In the genomic region with DNA sequence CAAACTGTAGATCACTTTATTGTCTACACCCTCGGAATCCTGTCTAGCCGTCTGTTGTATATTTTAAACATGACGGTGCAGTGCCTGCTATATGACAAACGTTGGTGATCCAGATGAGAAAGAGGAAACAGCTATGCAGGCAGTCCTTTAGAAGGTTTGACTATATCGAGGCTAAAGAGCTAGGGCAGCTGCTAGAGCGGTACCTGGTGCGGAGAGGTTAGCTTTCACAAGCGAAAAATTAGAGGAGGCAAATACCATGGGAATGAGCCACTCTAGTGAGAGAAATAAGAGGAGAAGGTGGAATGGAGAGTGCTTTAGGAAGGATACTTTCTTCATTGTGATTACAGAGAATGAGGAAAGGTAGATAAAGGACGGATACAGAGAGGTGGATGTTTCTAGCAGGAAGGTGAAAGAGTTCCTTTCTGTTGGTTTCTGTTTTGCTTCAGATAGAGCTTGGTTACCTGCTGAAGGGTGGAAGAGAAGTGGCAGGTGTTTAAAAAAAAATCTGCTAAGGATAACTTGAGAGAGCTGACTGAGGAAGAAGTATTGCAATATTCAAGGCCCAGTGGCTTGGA, we compare ENCODE assay signal across 8 cellular contexts. TPM values are rescaled to one million over a fixed set of nuclear protein-coding genes. Genes with fewer than 3 reads are reported as not detected.
DNase-seq lines count a peak whose midpoint lies in the region; ATAC-seq and TF ChIP-seq lines count a peak whose summit lies in the region.

No MANE protein-coding gene starts in this region.

- H3K4me3 ChIP-seq in right atrium auricular region = peak overlapping the region; percentile 88 to 89
- peak overlapping the region; percentile 88 to 92 (median 89) for H3K4me3 ChIP-seq in liver (ENCODE audit: low read depth in 1 of 3, low read length in 3 of 3)
- peak overlapping the region; percentile 96 for H3K4me3 ChIP-seq in thoracic aorta

- H3K9me3 ChIP-seq in right atrium auricular region = no peaks in the 10 kb centered on the region
- no peaks in the 10 kb centered on the region for H3K9me3 ChIP-seq in liver (ENCODE audit: control insufficient read depth in 4 of 4, low read length in 3 of 4)
- H3K9me3 ChIP-seq in thoracic aorta = no peaks in the 10 kb centered on the region

- ATAC-seq in Right ventricle myocardium superior (ENCODE audit: poor library complexity) (no peak), thoracic aorta (ENCODE audit: insufficient number of reproducible peaks, low FRiP score, low read depth) (no peak), GM19328 (IDR thresholded peaks at IDR 0.05; ENCODE audit: unreplicated experiment) (no peak), HG03432 (IDR thresholded peaks at IDR 0.05; ENCODE audit: unreplicated experiment) (no peak)

- peaks cover 44% of the 10 kb centered on the region for H3K4me1 Mint-ChIP-seq in brain

- peak overlapping the region; percentile 67 to 97 (median 94) for H3K27ac Mint-ChIP-seq in brain

- peak overlapping the region; percentile 99 to 100 for H3K27ac ChIP-seq in right atrium auricular region
- H3K27ac ChIP-seq in liver (ENCODE audit: low read depth in 1 of 2, low read length in 2 of 2) = peak overlapping the region; percentile 93 to 100
- peak overlapping the region; percentile 94 to 99 for H3K27ac ChIP-seq in thoracic aorta

- H3K36me3 ChIP-seq in right atrium auricular region (no peaks in the 10 kb centered on the region), liver (ENCODE audit: control insufficient read depth in 4 of 4, insufficient read depth in 3 of 4, low read depth in 1 of 4, low read length in 3 of 4) (no peaks in the 10 kb centered on the region), thoracic aorta (no peaks in the 10 kb centered on the region)

- H3K27me3 Mint-ChIP-seq in brain = peaks cover 7% of the 10 kb centered on the region

- peak overlapping the region; percentile 78 to 92 (median 85) for H3K4me3 Mint-ChIP-seq in brain

- TF ChIP-seq RAD21 in liver (IDR thresholded peaks at IDR 0.05) = no peak

- intact Hi-C loops in Right ventricle myocardium superior (cut with DNase I) = no loop called here

- H3K9me3 Mint-ChIP-seq in brain = peaks cover 5 to 7% (median 5%) of the 10 kb centered on the region in 5 experiments

- H3K4me1 ChIP-seq in right atrium auricular region = peaks cover 0 to 19% of the 10 kb centered on the region in 2 donors
- peaks cover 2 to 25% (median 14%) of the 10 kb centered on the region in 4 donors for H3K4me1 ChIP-seq in liver (ENCODE audit: control insufficient read depth in 4 of 4, insufficient read depth in 4 of 4, low read length in 3 of 4)
- peaks cover 22 to 30% of the 10 kb centered on the region in 2 donors for H3K4me1 ChIP-seq in thoracic aorta (ENCODE audit: control insufficient read depth in 1 of 2, low read depth in 2 of 2)

- TF ChIP-seq CTCF in right atrium auricular region (IDR thresholded peaks at IDR 0.05) = no peak
- no peak for TF ChIP-seq CTCF in brain (conservative IDR thresholded peaks at IDR 0.05)
- no peak for TF ChIP-seq CTCF in liver (IDR thresholded peaks at IDR 0.05; ENCODE audit: low read depth, low read length, missing input control)
- no peak for TF ChIP-seq CTCF in thoracic aorta (IDR thresholded peaks at IDR 0.05)

- no peaks in the 10 kb centered on the region for H3K27me3 ChIP-seq in right atrium auricular region
- no peaks in the 10 kb centered on the region for H3K27me3 ChIP-seq in liver (ENCODE audit: control insufficient read depth in 4 of 4, insufficient read depth in 4 of 4, low read length in 3 of 4)
- no peaks in the 10 kb centered on the region for H3K27me3 ChIP-seq in thoracic aorta (replicated peaks; ENCODE audit: insufficient read depth)

- DNase-seq in right atrium auricular region (ENCODE audit: low spot score) (no peak), Right ventricle myocardium superior (no peak), NCI-H2227 (lab: John Stamatoyannopoulos, UW; ENCODE audit: unreplicated experiment) (peak; percentile 51), thoracic aorta (ENCODE audit: low spot score) (no peak)

- 6% methylated on average over 9 of the region's 9 CpGs for WGBS in liver

- peaks cover 7% of the 10 kb centered on the region for H3K36me3 Mint-ChIP-seq in brain

- peak overlapping the region; percentile 89 for H3K9ac ChIP-seq in liver (ENCODE audit: low read depth in 1 of 2, low read length in 2 of 2)

TF ChIP-seq in liver, 16 proteins besides CTCF, POLR2A, EP300 and RAD21:
- TF ChIP-seq, protein P1, sequence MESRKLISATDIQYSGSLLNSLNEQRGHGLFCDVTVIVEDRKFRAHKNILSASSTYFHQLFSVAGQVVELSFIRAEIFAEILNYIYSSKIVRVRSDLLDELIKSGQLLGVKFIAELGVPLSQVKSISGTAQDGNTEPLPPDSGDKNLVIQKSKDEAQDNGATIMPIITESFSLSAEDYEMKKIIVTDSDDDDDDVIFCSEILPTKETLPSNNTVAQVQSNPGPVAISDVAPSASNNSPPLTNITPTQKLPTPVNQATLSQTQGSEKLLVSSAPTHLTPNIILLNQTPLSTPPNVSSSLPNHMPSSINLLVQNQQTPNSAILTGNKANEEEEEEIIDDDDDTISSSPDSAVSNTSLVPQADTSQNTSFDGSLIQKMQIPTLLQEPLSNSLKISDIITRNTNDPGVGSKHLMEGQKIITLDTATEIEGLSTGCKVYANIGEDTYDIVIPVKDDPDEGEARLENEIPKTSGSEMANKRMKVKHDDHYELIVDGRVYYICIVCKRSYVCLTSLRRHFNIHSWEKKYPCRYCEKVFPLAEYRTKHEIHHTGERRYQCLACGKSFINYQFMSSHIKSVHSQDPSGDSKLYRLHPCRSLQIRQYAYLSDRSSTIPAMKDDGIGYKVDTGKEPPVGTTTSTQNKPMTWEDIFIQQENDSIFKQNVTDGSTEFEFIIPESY (IDR thresholded peaks at IDR 0.05) = no peak
- TF ChIP-seq EGR1 (IDR thresholded peaks at IDR 0.05; ENCODE audit: low read depth in 2 of 2) (no peak), JUND (IDR thresholded peaks at IDR 0.05) (no peak), HNF4A (conservative IDR thresholded peaks at IDR 0.05) (no peak), GABPA (IDR thresholded peaks at IDR 0.05 in 1 of 2, conservative IDR thresholded peaks at IDR 0.05 in 1 of 2) (no peak), FOXA1 (IDR thresholded peaks at IDR 0.05) (no peak)
TF ChIP-seq in liver: peak in this region for 0.

RNA-seq across cellular contexts. Expression of a gene that starts 1.0 kb away (rescaled TPM):
- 10 to 100 TPM; 16.1 to 31.7 TPM for total RNA-seq in right atrium auricular region
- 44.0 TPM for total RNA-seq in Right ventricle myocardium superior
- 10.2 TPM for polyA plus RNA-seq in brain (ENCODE audit: insufficient read depth, low read depth, low replicate concordance)
- 10 to 100 TPM in 1 of 2 donors, 1 to 10 TPM in 1; 7.2 to 14.1 TPM for total RNA-seq in liver
- 1 to 10 TPM; 2.1 to 5.4 TPM for polyA plus RNA-seq in liver
- 10 to 100 TPM; 24.8 to 58.2 TPM for total RNA-seq in thoracic aorta
